Comparison of ENCODE assay signal across 2 cellular contexts in genomic region chr20:48142258-48142657, GRCh38.
TF ChIP-seq lines count a peak whose summit lies in the region.

No MANE protein-coding gene starts in this region.

TF ChIP-seq in GM23338, 12 proteins besides CTCF, POLR2A, EP300 and RAD21 (continued from another document):
- no peak for TF ChIP-seq ZNF462 (CRISPR knock-in tag; IDR thresholded peaks at IDR 0.05)
- TF ChIP-seq NANOG (IDR thresholded peaks at IDR 0.05; ENCODE audit: borderline replicate concordance), result no peak
- no peak for TF ChIP-seq ETS1 (IDR thresholded peaks at IDR 0.05)
- TF ChIP-seq POLR2AphosphoS5 (IDR thresholded peaks at IDR 0.05; ENCODE audit: low read depth), result no peak
- TF ChIP-seq REST (IDR thresholded peaks at IDR 0.05; ENCODE audit: unreplicated experiment), result no peak
- TF ChIP-seq ZNF331 (CRISPR knock-in tag; IDR thresholded peaks at IDR 0.05; ENCODE audit: low read depth), result no peak
- TF ChIP-seq CREB1 (CRISPR knock-in tag; IDR thresholded peaks at IDR 0.05; ENCODE audit: low read depth), result no peak
- TF ChIP-seq ZNF114 (CRISPR knock-in tag; IDR thresholded peaks at IDR 0.05), result no peak
- TF ChIP-seq STAT1 (IDR thresholded peaks at IDR 0.05; ENCODE audit: unreplicated experiment), result no peak
- TF ChIP-seq JUNB (IDR thresholded peaks at IDR 0.05; ENCODE audit: unreplicated experiment), result no peak

TF ChIP-seq in neural cell, 6 proteins besides CTCF, POLR2A, EP300 and RAD21 (continued from another document):
- TF ChIP-seq REST (IDR thresholded peaks at IDR 0.05; ENCODE audit: borderline replicate concordance), result peak; percentile 46
- peak; percentile 23 for TF ChIP-seq MXI1 (conservative IDR thresholded peaks at IDR 0.05; ENCODE audit: poor library complexity, severe bottlenecking)
- peak; percentile 49 for TF ChIP-seq SMC3 (conservative IDR thresholded peaks at IDR 0.05; ENCODE audit: poor library complexity)
- TF ChIP-seq EZH2 (IDR thresholded peaks at IDR 0.05; ENCODE audit: borderline replicate concordance, insufficient read depth, low read length, poor library complexity, severe bottlenecking), result no peak
- peak; percentile 17 for TF ChIP-seq POLR2AphosphoS5 (IDR thresholded peaks at IDR 0.05)
